Comparison of ENCODE assay signal across 17 cellular contexts in genomic region chr5:133041910-133042309, GRCh38. TPM values are rescaled to one million over a fixed set of nuclear protein-coding genes. Genes with fewer than 3 reads are reported as not detected.
DNase-seq lines count a peak whose midpoint lies in the region; ATAC-seq and TF ChIP-seq lines count a peak whose summit lies in the region.
"Had no signal": no experiment of that assay in that cellular context is flagged by ENCODE, and none has a peak within 500 bp of the region (broad histone marks: within the 10 kb centered on the region; RNA-seq: fewer than 3 reads in every experiment).

No MANE protein-coding gene starts in this region.

- no peak overlapping the region for H4K5ac ChIP-seq in H9 (ENCODE audit: insufficient read length, low read depth, low read length)

- H2BK12ac ChIP-seq in H9 (ENCODE audit: insufficient read length, low read depth, low read length), result no peak overlapping the region

- no peak overlapping the region for H4K8ac ChIP-seq in H9 (replicated peaks; ENCODE audit: insufficient read length, low read depth, low read length)

- no peaks in the 10 kb centered on the region for H4K20me1 ChIP-seq in H9 (ENCODE audit: control insufficient read depth, insufficient read depth, insufficient read length)
- no peaks in the 10 kb centered on the region for H4K20me1 ChIP-seq in osteoblast (ENCODE audit: insufficient read depth, low read length)

- H3T11ph ChIP-seq in H9 (ENCODE audit: low read length), result no peak overlapping the region

- H3K4me1 ChIP-seq in H9 (ENCODE audit: insufficient read depth, low read length), result no peaks in the 10 kb centered on the region
- H3K4me1 ChIP-seq in RWPE2 (ENCODE audit: insufficient read depth, poor library complexity, severe bottlenecking), result peaks cover 19% of the 10 kb centered on the region
- H3K4me1 ChIP-seq in osteoblast (ENCODE audit: insufficient read depth, low read length), result peaks cover 3% of the 10 kb centered on the region
- H3K4me1 ChIP-seq: stomach had no signal

- H3K4me2 ChIP-seq in H9 (ENCODE audit: insufficient read depth, insufficient read length, low read length) (no peak overlapping the region), osteoblast (ENCODE audit: insufficient read depth, low read length) (no peak overlapping the region)

- no peak overlapping the region for H2BK120ac ChIP-seq in H9 (ENCODE audit: low read depth, low read length, poor library complexity, severe bottlenecking)

- H4K91ac ChIP-seq in H9 (ENCODE audit: insufficient read length, low read depth, low read length), result no peak overlapping the region

- peak; percentile 18; the same call in 1 of the 3 replicates for TF ChIP-seq CTCF in H9 (conservative IDR thresholded peaks at IDR 0.05)
- no peak for TF ChIP-seq CTCF in RWPE2 (IDR thresholded peaks at IDR 0.05; ENCODE audit: poor library complexity, severe bottlenecking)
- TF ChIP-seq CTCF in epithelial cell of proximal tubule (conservative IDR thresholded peaks at IDR 0.05; ENCODE audit: low read depth, low read length), result peak; percentile 29
- no peak for TF ChIP-seq CTCF in osteoblast (IDR thresholded peaks at IDR 0.05; ENCODE audit: extremely low read depth, low read depth, low read length)

- H3K27ac ChIP-seq in H9 (ENCODE audit: insufficient read length, low read depth, low read length) (no peak overlapping the region), RWPE2 (ENCODE audit: poor library complexity, severe bottlenecking) (peak overlapping the region; percentile 67), osteoblast (ENCODE audit: low read depth, low read length) (no peak overlapping the region)
- H3K27ac ChIP-seq: stomach had no signal

- no peaks in the 10 kb centered on the region for H3K79me1 ChIP-seq in H9 (ENCODE audit: insufficient read depth, low read depth, low read length, poor library complexity, severe bottlenecking)

- H3K27me3 Mint-ChIP-seq in H9 (ENCODE audit: low read depth), result no peaks in the 10 kb centered on the region
- H3K27me3 Mint-ChIP-seq: CD4-positive, alpha-beta memory T cell had no signal

- no peak overlapping the region for H3K56ac ChIP-seq in H9 (ENCODE audit: insufficient read length, low read depth, low read length)

- H2AK5ac ChIP-seq in H9 (ENCODE audit: insufficient read length, low read length), result no peak overlapping the region

- no peak overlapping the region for H3K4me3 Mint-ChIP-seq in H9
- H3K4me3 Mint-ChIP-seq: CD4-positive, alpha-beta memory T cell; T-helper 1 cell treated with Interleukin-12 subunit alpha and Interleukin-12 subunit beta and Interleukin-4 antibody, amounts not matched to agents 30 μg/mL and 1 μg/mL, for 36 hours had no signal

- DNase-seq in H9 (peak; percentile 40), RWPE2 (ENCODE audit: low spot score) (no peak), epithelial cell of proximal tubule (ENCODE audit: low read depth) (no peak), osteoblast (ENCODE audit: insufficient read length, low spot score, missing footprints) (no peak), HT-29 (ENCODE audit: low spot score) (no peak), HuH-7.5 (ENCODE audit: low spot score) (no peak)
- DNase-seq: activated CD4-positive, alpha-beta T cell treated with anti-CD3 and anti-CD28 coated beads for 4 hours; activated T-cell treated with anti-CD3 and anti-CD28 coated beads, Interleukin-2, amount 50 U/mL, for 48 hours; amniotic stem cell; CD4-positive, alpha-beta memory T cell; effector CD4-positive, alpha-beta T cell; NCI-H1105 treated with DMSO at 0.1 percent for 48 hours; OCI-M1; stomach had no signal

- H3K9me3 ChIP-seq in H9 (ENCODE audit: control insufficient read depth, low read depth, low read length) (no peaks in the 10 kb centered on the region), RWPE2 (ENCODE audit: severe bottlenecking) (no peaks in the 10 kb centered on the region), osteoblast (ENCODE audit: low read depth, low read length) (no peaks in the 10 kb centered on the region)
- H3K9me3 ChIP-seq: stomach had no signal

- H3K27me3 ChIP-seq in H9 (ENCODE audit: insufficient read depth, low read length) (no peaks in the 10 kb centered on the region), RWPE2 (ENCODE audit: insufficient read depth, poor library complexity, severe bottlenecking) (no peaks in the 10 kb centered on the region), osteoblast (ENCODE audit: insufficient read depth, low read length) (no peaks in the 10 kb centered on the region)
- H3K27me3 ChIP-seq: stomach had no signal

- H3K9me3 Mint-ChIP-seq in H9, result peaks cover 0 to 2% of the 10 kb centered on the region in 2 experiments; a peak in 1 of 5 replicates
- H3K9me3 Mint-ChIP-seq: CD4-positive, alpha-beta memory T cell; T-helper 1 cell treated with Interleukin-12 subunit alpha and Interleukin-12 subunit beta and Interleukin-4 antibody, amounts not matched to agents 30 μg/mL and 1 μg/mL, for 36 hours had no signal

- no peaks in the 10 kb centered on the region for H3K79me2 ChIP-seq in H9 (ENCODE audit: insufficient read depth, low read length)
- no peaks in the 10 kb centered on the region for H3K79me2 ChIP-seq in osteoblast (ENCODE audit: insufficient read depth, low read length)

- H3K14ac ChIP-seq in H9 (ENCODE audit: insufficient read depth, low read length), result no peak overlapping the region

- H3K4me3 ChIP-seq in RWPE2 (ENCODE audit: severe bottlenecking) (no peak overlapping the region), epithelial cell of proximal tubule (ENCODE audit: low read depth, low read length) (no peak overlapping the region), osteoblast (ENCODE audit: insufficient read depth, low read length) (no peak overlapping the region)
- H3K4me3 ChIP-seq: lung, stomach had no signal

- no peak overlapping the region for H3K23ac ChIP-seq in H9 (ENCODE audit: insufficient read length, low read depth, low read length)

- no peak overlapping the region for H3K9ac ChIP-seq in H9 (ENCODE audit: extremely low read depth, insufficient read length, low read length)

- H2AFZ ChIP-seq in H9 (ENCODE audit: low read length), result no peak overlapping the region
- H2AFZ ChIP-seq in osteoblast (ENCODE audit: low read length), result peak overlapping the region; percentile 57

- H2BK20ac ChIP-seq in H9 (ENCODE audit: low read depth, low read length, poor library complexity, severe bottlenecking), result no peak overlapping the region

- no peak overlapping the region for H3K18ac ChIP-seq in H9 (ENCODE audit: insufficient read length, low read depth, low read length)

- no CpG with 5 or more reads among the region's 1 CpG for WGBS in H9 (ENCODE audit: extremely low coverage, insufficient read length, low lambda C conversion rate)

- no peak overlapping the region for H2BK5ac ChIP-seq in H9 (ENCODE audit: insufficient read length, low read length)

- H3K4me1 Mint-ChIP-seq in H9, result peaks cover 6 to 9% of the 10 kb centered on the region in 2 experiments
- H3K4me1 Mint-ChIP-seq: CD4-positive, alpha-beta memory T cell had no signal

- H3K27ac Mint-ChIP-seq in H9, result no peak overlapping the region
- H3K27ac Mint-ChIP-seq: CD4-positive, alpha-beta memory T cell; T-helper 1 cell treated with Interleukin-12 subunit alpha and Interleukin-12 subunit beta and Interleukin-4 antibody, amounts not matched to agents 30 μg/mL and 1 μg/mL, for 36 hours had no signal

- H3K4ac ChIP-seq in H9 (ENCODE audit: low read depth, low read length), result no peak overlapping the region

- no peak overlapping the region for H2BK15ac ChIP-seq in H9 (ENCODE audit: low read depth, low read length)

- no peaks in the 10 kb centered on the region for H3K23me2 ChIP-seq in H9 (ENCODE audit: insufficient read length, low read depth, low read length, poor library complexity, severe bottlenecking)

- no peaks in the 10 kb centered on the region; a peak in 1 of 7 replicates for H3K36me3 Mint-ChIP-seq in H9 (ENCODE audit: insufficient read depth in 1 of 3, low read depth in 3 of 3)
- H3K36me3 Mint-ChIP-seq: CD4-positive, alpha-beta memory T cell had no signal

- ATAC-seq in RWPE2 (ENCODE audit: low read depth), result peak; percentile 58
- ATAC-seq in HG02870 (IDR thresholded peaks at IDR 0.05; ENCODE audit: unreplicated experiment), result no peak

- H3K36me3 ChIP-seq in RWPE2 (ENCODE audit: low read depth) (no peaks in the 10 kb centered on the region), osteoblast (ENCODE audit: insufficient read depth, low read length) (no peaks in the 10 kb centered on the region)
- H3K36me3 ChIP-seq: stomach had no signal

RNA-seq across cellular contexts. Expression of gene HSPA4, which starts 9.9 kb away (rescaled TPM):
- total RNA-seq in H9 (2021), result 293 and 300 TPM in 2 replicates
- total RNA-seq in epithelial cell of proximal tubule, result 105 and 123 TPM in 2 replicates
- 125 and 135 TPM in 2 replicates for total RNA-seq in osteoblast
- total RNA-seq in HT-29 (2014; rRNA removed; shearing (Covaris generic)), result 54.7 and 55.7 TPM in 2 replicates

RNA-seq across cellular contexts. Expression of gene ZCCHC10, which starts 15.6 kb away (rescaled TPM):
- total RNA-seq in H9 (2021) (34.0 and 34.4 TPM in 2 replicates), epithelial cell of proximal tubule (12.7 and 88.8 TPM in 2 replicates), osteoblast (7.7 and 12.3 TPM in 2 replicates)
- 8.5 and 22.9 TPM in 2 replicates for total RNA-seq in HT-29 (2014; rRNA removed; shearing (Covaris generic))

Comparison
In these comparisons a context has a peak if more than half of its experiments do, and no peak if none do; other contexts are left out.
1. CTCF ChIP-seq: peak in H9 (single experiment) and epithelial cell of proximal tubule (single experiment); none in RWPE2 (single experiment) and osteoblast (single experiment).